Comparison of ENCODE assay signal across 17 cellular contexts in genomic region chr5:168908207-168908606, GRCh38.
DNase-seq lines count a peak whose midpoint lies in the region; ATAC-seq and TF ChIP-seq lines count a peak whose summit lies in the region.
"Had no signal": no experiment of that assay in that cellular context is flagged by ENCODE, and none has a peak within 500 bp of the region (broad histone marks: within the 10 kb centered on the region; RNA-seq: fewer than 3 reads in every experiment).

No MANE protein-coding gene starts in this region.

- POLR2A ChIA-PET in T-cell (lab: Charles Lee), result no interaction called here

- H3K79me1 ChIP-seq in neuronal stem cell (ENCODE audit: low read depth, low read length), result no peaks in the 10 kb centered on the region

- H3K27me3 Mint-ChIP-seq in activated CD4-positive, alpha-beta T cell treated with anti-CD3 and anti-CD28 coated beads, Interleukin-2, amount 10 ng/mL, durations not matched to agents 24 days and 14 days, result peaks cover 5% of the 10 kb centered on the region
- peaks cover 6 to 16% of the 10 kb centered on the region in 2 donors for H3K27me3 Mint-ChIP-seq in T-cell

- no peak overlapping the region for H4K8ac ChIP-seq in neuronal stem cell (ENCODE audit: low read depth, low read length)

- no peak overlapping the region for H2AFZ ChIP-seq in neuronal stem cell (ENCODE audit: low read length)

- H3K23ac ChIP-seq in neuronal stem cell (ENCODE audit: low read depth, low read length, poor library complexity), result peak overlapping the region; percentile 17

- no peaks in the 10 kb centered on the region for H3K36me3 Mint-ChIP-seq in activated CD4-positive, alpha-beta T cell treated with anti-CD3 and anti-CD28 coated beads, Interleukin-2, amount 10 ng/mL, durations not matched to agents 24 days and 14 days (ENCODE audit: low read depth)
- H3K36me3 Mint-ChIP-seq in T-cell, result no peaks in the 10 kb centered on the region

- no peak overlapping the region for H2BK120ac ChIP-seq in neuronal stem cell (ENCODE audit: low read depth, low read length)

- no peak overlapping the region for H3K9ac ChIP-seq in neuronal stem cell (ENCODE audit: low read depth, low read length, poor library complexity)

- ATAC-seq in T-cell (replicated peaks in 1 of 4), result no peak
- ATAC-seq: effector memory CD8-positive, alpha-beta T cell; gastrocnemius medialis; mucosa of descending colon had no signal

- H3K27ac ChIP-seq in SJCRH30 (no peak overlapping the region), neuronal stem cell (replicated peaks; ENCODE audit: low read length) (no peak overlapping the region)
- H3K27ac ChIP-seq: ascending aorta, gastrocnemius medialis, prostate gland, suprapubic skin had no signal

- peaks cover 11% of the 10 kb centered on the region; the same call in 1 of the 2 replicates for H3K27me3 ChIP-seq in SJCRH30
- H3K27me3 ChIP-seq in neuronal stem cell (ENCODE audit: control insufficient read depth in 3 of 3, insufficient read depth in 3 of 3, low read depth in 1 of 3, low read length in 3 of 3), result peaks cover 0 to 3% (median 0%) of the 10 kb centered on the region in 3 experiments
- H3K27me3 ChIP-seq: ascending aorta, BE2C, gastrocnemius medialis, suprapubic skin had no signal

- no peak overlapping the region for H3K27ac Mint-ChIP-seq in activated CD4-positive, alpha-beta T cell treated with anti-CD3 and anti-CD28 coated beads, Interleukin-2, amount 10 ng/mL, durations not matched to agents 24 days and 14 days
- no peak overlapping the region for H3K27ac Mint-ChIP-seq in T-cell
- H3K27ac Mint-ChIP-seq: effector memory CD8-positive, alpha-beta T cell had no signal

- no peak overlapping the region for H3K14ac ChIP-seq in neuronal stem cell (ENCODE audit: low read length)

- no peak overlapping the region for H3K4me2 ChIP-seq in neuronal stem cell (ENCODE audit: insufficient read depth, low read length, poor library complexity, severe bottlenecking)

- no peak overlapping the region for H3K4me3 Mint-ChIP-seq in activated CD4-positive, alpha-beta T cell treated with anti-CD3 and anti-CD28 coated beads, Interleukin-2, amount 10 ng/mL, durations not matched to agents 24 days and 14 days
- H3K4me3 Mint-ChIP-seq in T-cell, result no peak overlapping the region
- H3K4me3 Mint-ChIP-seq: effector memory CD8-positive, alpha-beta T cell had no signal

- no peaks in the 10 kb centered on the region; the same call in 1 of the 2 replicates for H3K9me3 ChIP-seq in SJCRH30 (replicated peaks)
- no peaks in the 10 kb centered on the region for H3K9me3 ChIP-seq in neuronal stem cell (replicated peaks in 1 of 2; ENCODE audit: control insufficient read depth in 2 of 2, insufficient read depth in 1 of 2, low read depth in 1 of 2, low read length in 2 of 2)
- H3K9me3 ChIP-seq: ascending aorta, BE2C, gastrocnemius medialis, mucosa of descending colon, prostate gland, suprapubic skin had no signal

- H3K9me3 Mint-ChIP-seq in activated CD4-positive, alpha-beta T cell treated with anti-CD3 and anti-CD28 coated beads, Interleukin-2, amount 10 ng/mL, durations not matched to agents 24 days and 14 days, result no peaks in the 10 kb centered on the region
- no peaks in the 10 kb centered on the region for H3K9me3 Mint-ChIP-seq in T-cell
- H3K9me3 Mint-ChIP-seq: effector memory CD8-positive, alpha-beta T cell had no signal

- no peak overlapping the region for H2BK12ac ChIP-seq in neuronal stem cell (ENCODE audit: low read length)

- H3K4me1 ChIP-seq in SJCRH30, result no peaks in the 10 kb centered on the region
- H3K4me1 ChIP-seq in neuronal stem cell (ENCODE audit: control insufficient read depth in 2 of 2, insufficient read depth in 1 of 2, low read depth in 1 of 2, low read length in 2 of 2), result peaks cover 2 to 4% of the 10 kb centered on the region in 2 donors
- H3K4me1 ChIP-seq: ascending aorta, gastrocnemius medialis, prostate gland, suprapubic skin had no signal

- H4K91ac ChIP-seq in neuronal stem cell (ENCODE audit: low read depth, low read length, poor library complexity), result no peak overlapping the region

- no peaks in the 10 kb centered on the region for H3K4me1 Mint-ChIP-seq in activated CD4-positive, alpha-beta T cell treated with anti-CD3 and anti-CD28 coated beads, Interleukin-2, amount 10 ng/mL, durations not matched to agents 24 days and 14 days
- no peaks in the 10 kb centered on the region for H3K4me1 Mint-ChIP-seq in T-cell

- H2BK15ac ChIP-seq in neuronal stem cell (ENCODE audit: low read length), result no peak overlapping the region

- no CpG with 5 or more reads among the region's 9 CpGs for WGBS in neuronal stem cell (ENCODE audit: extremely low coverage in 2 of 2, insufficient read length in 2 of 2, insufficient replicate concordance in 1 of 2), 2 donors

- intact Hi-C loops in activated CD4-positive, alpha-beta T cell treated with anti-CD3 and anti-CD28 coated beads, Interleukin-2, amount 10 ng/mL, durations not matched to agents 24 days and 14 days (cut with micrococcal nuclease), result no loop called here

- H3K36me3 ChIP-seq in SJCRH30 (no peaks in the 10 kb centered on the region), neuronal stem cell (replicated peaks in 1 of 2; ENCODE audit: control insufficient read depth in 2 of 2, insufficient read depth in 2 of 2, low read length in 2 of 2) (no peaks in the 10 kb centered on the region)
- H3K36me3 ChIP-seq: ascending aorta, BE2C, gastrocnemius medialis, prostate gland, suprapubic skin had no signal

- CTCF ChIA-PET in T-cell (lab: Charles Lee), result no interaction called here

- TF ChIP-seq CTCF in foreskin fibroblast (IDR thresholded peaks at IDR 0.05; ENCODE audit: low read depth, low read length), result no peak

- H2BK5ac ChIP-seq in neuronal stem cell (ENCODE audit: low read length), result no peak overlapping the region

- no peak overlapping the region for H3K18ac ChIP-seq in neuronal stem cell (ENCODE audit: low read length)

- H3K4me3 ChIP-seq in SJCRH30, result no peak overlapping the region
- H3K4me3 ChIP-seq in foreskin fibroblast (ENCODE audit: low read depth in 1 of 2, low read length in 2 of 2), result no peak overlapping the region
- H3K4me3 ChIP-seq in neuronal stem cell (ENCODE audit: low read length in 2 of 2), result no peak overlapping the region
- H3K4me3 ChIP-seq: ascending aorta, gastrocnemius medialis, mucosa of descending colon, prostate gland, suprapubic skin had no signal

- DNase-seq in ELF-1 (ENCODE audit: low read depth, low spot score) (peak; percentile 30), SJCRH30 (peak; percentile 12 to 33), foreskin fibroblast (peak; percentile 33 to 66), neuronal stem cell (ENCODE audit: low spot score) (no peak), T-cell (no peak), NCI-H524 treated with DMSO at 0.1 percent for 48 hours (lab: John Stamatoyannopoulos, UW) (no peak)
- DNase-seq in activated CD4-positive, alpha-beta T cell treated with anti-CD3 and anti-CD28 coated beads, Interleukin-2, amount 10 ng/mL, durations not matched to agents 24 days and 14 days, result no peak
- no peak for DNase-seq in activated effector memory CD4-positive, alpha-beta T cell treated with Interleukin-2 at 50 U/mL for 16 hours
- DNase-seq: BE2C; effector memory CD8-positive, alpha-beta T cell; gastrocnemius medialis; mucosa of descending colon; NCI-H2029 treated with DMSO at 0.1 percent for 48 hours; SHP77 treated with DMSO at 0.1 percent for 48 hours had no signal

- no peak overlapping the region for H2AK5ac ChIP-seq in neuronal stem cell (ENCODE audit: low read depth, low read length)

- H3K4ac ChIP-seq in neuronal stem cell (ENCODE audit: low read length), result no peak overlapping the region

Comparison
In these comparisons a context has a peak if more than half of its experiments do, and no peak if none do; other contexts are left out.
1. DNase-seq: peak in ELF-1 (single experiment), SJCRH30 (2 of 2) and foreskin fibroblast (2 of 2); none in neuronal stem cell (single experiment), activated CD4-positive, alpha-beta T cell treated with anti-CD3 and anti-CD28 coated beads, Interleukin-2, amount 10 ng/mL, durations not matched to agents 24 days and 14 days (single experiment), T-cell (0 of 34), activated effector memory CD4-positive, alpha-beta T cell treated with Interleukin-2 at 50 U/mL for 16 hours (single experiment) and NCI-H524 treated with DMSO at 0.1 percent for 48 hours (single experiment).